Comparison of ENCODE assay signal across 13 cellular contexts in the genomic region with DNA sequence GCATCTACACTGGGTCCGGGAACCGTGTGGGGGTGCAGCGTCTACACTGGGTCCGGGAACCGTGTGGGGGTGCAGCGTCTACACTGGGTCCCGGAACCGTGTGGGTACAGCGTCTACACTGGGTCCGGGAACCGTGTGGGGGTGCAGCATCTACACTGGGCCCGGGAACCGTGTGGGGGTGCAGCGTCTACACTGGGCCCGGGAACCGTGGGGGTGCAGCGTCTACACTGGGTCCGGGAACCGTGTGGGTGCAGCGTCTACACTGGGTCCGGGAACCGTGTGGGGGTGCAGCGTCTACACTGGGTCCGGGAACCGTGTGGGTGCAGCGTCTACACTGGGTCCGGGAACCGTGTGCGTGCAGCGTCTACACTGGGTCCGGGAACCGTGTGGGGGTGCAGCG. TPM values are rescaled to one million over a fixed set of nuclear protein-coding genes. Genes with fewer than 3 reads are reported as not detected.
"Had no signal": no experiment of that assay in that cellular context is flagged by ENCODE, and none has a peak within 500 bp of the region (broad histone marks: within the 10 kb centered on the region; RNA-seq: fewer than 3 reads in every experiment).

No MANE protein-coding gene starts in this region.

RNA-seq across cellular contexts. Expression of a gene that starts 6.2 kb away (rescaled TPM):
- total RNA-seq: activated B cell treated with CpG ODN at 0.5 μM for 24 hours; activated CD4-positive, alpha-beta memory T cell treated with anti-CD3 and anti-CD28 coated beads for 36 hours; activated CD4-positive, alpha-beta memory T cell treated with anti-CD3 and anti-CD28 coated beads, Interleukin-2, amount 10 ng/mL, durations not matched to agents 7 days and 5 days; activated CD4-positive, alpha-beta T cell treated with anti-CD3 and anti-CD28 coated beads for 36 hours; activated CD4-positive, alpha-beta T cell treated with anti-CD3 and anti-CD28 coated beads, Interleukin-2, amount 10 ng/mL, durations not matched to agents 24 days and 14 days; activated CD4-positive, alpha-beta T cell treated with anti-CD3 and anti-CD28 coated beads, Interleukin-2, amount 10 ng/mL, durations not matched to agents 7 days and 5 days; activated CD8-positive, alpha-beta memory T cell treated with anti-CD3 and anti-CD28 coated beads for 36 hours; activated CD8-positive, alpha-beta memory T cell treated with anti-CD3 and anti-CD28 coated beads, Interleukin-2, amount 10 ng/mL, durations not matched to agents 7 days and 5 days; activated CD8-positive, alpha-beta T cell treated with anti-CD3 and anti-CD28 coated beads for 36 hours; activated CD8-positive, alpha-beta T cell treated with anti-CD3 and anti-CD28 coated beads, Interleukin-2, amount 10 ng/mL, durations not matched to agents 7 days and 5 days; T-helper 1 cell treated with Interleukin-12 subunit alpha and Interleukin-12 subunit beta and Interleukin-4 antibody, amounts not matched to agents 30 ng/mL and 1 ng/mL, for 36 hours; T-helper 17 cell; T-helper 2 cell treated with Interferon-gamma antibody and Interleukin-4, amounts not matched to agents 100 ng/mL and 5 ng/mL, for 36 hours had no signal
